Comparison of ENCODE assay signal across 10 cellular contexts in genomic region chr2:177289824-177290632, GRCh38. TPM values are rescaled to one million over a fixed set of nuclear protein-coding genes. Genes with fewer than 3 reads are reported as not detected.
DNase-seq lines count a peak whose midpoint lies in the region; ATAC-seq and TF ChIP-seq lines count a peak whose summit lies in the region.
"Had no signal": no experiment of that assay in that cellular context is flagged by ENCODE, and none has a peak within 500 bp of the region (broad histone marks: within the 10 kb centered on the region; RNA-seq: fewer than 3 reads in every experiment).

No MANE protein-coding gene starts in this region.

- H3K9me3 Mint-ChIP-seq in activated T-helper 17 cell treated with anti-CD3 and anti-CD28 coated beads, Interleukin-2, amount 50 U/mL, for 72 hours = no peaks in the 10 kb centered on the region

- DNase-seq in GM12865 (ENCODE audit: low read depth) (peak; percentile 70), NCI-H774 (lab: John Stamatoyannopoulos, UW) (no peak), cardiac septum (ENCODE audit: low spot score) (no peak), middle frontal gyrus (ENCODE audit: extremely low spot score, low spot score) (no peak)
- DNase-seq: body of pancreas, SW 1271 had no signal

- TF ChIP-seq CTCF in GM12865 (IDR thresholded peaks at IDR 0.05; ENCODE audit: insufficient read depth, low read depth, low read length, missing control alignments) = no peak

- intact Hi-C loops in cardiac septum (cut with DNase I) = no loop called here

- H3K27me3 Mint-ChIP-seq in activated T-helper 17 cell treated with anti-CD3 and anti-CD28 coated beads, Interleukin-2, amount 50 U/mL, for 72 hours = no peaks in the 10 kb centered on the region

- peaks cover 19% of the 10 kb centered on the region for H3K4me1 Mint-ChIP-seq in activated T-helper 17 cell treated with anti-CD3 and anti-CD28 coated beads, Interleukin-2, amount 50 U/mL, for 72 hours

- H3K36me3 Mint-ChIP-seq in activated T-helper 17 cell treated with anti-CD3 and anti-CD28 coated beads, Interleukin-2, amount 50 U/mL, for 72 hours (ENCODE audit: low read depth) = no peaks in the 10 kb centered on the region

- peak; percentile 60 for ATAC-seq in GM19467 (IDR thresholded peaks at IDR 0.05; ENCODE audit: unreplicated experiment)
- ATAC-seq in HG03135 (IDR thresholded peaks at IDR 0.05; ENCODE audit: unreplicated experiment) = peak; percentile 69
- ATAC-seq in activated T-helper 17 cell treated with anti-CD3 and anti-CD28 coated beads, Interleukin-2, amount 50 U/mL, for 72 hours (replicated peaks) = peak; percentile 65
- ATAC-seq in HG02571 (IDR thresholded peaks at IDR 0.05; ENCODE audit: unreplicated experiment) = no peak
- ATAC-seq: body of pancreas had no signal

- H3K4me3 Mint-ChIP-seq in activated T-helper 17 cell treated with anti-CD3 and anti-CD28 coated beads, Interleukin-2, amount 50 U/mL, for 72 hours = peak overlapping the region; percentile 59

- no peak overlapping the region for H3K4me3 ChIP-seq in GM12865 (ENCODE audit: low read depth, low read length)
- H3K4me3 ChIP-seq: body of pancreas had no signal

- peak overlapping the region; percentile 74 for H3K27ac Mint-ChIP-seq in activated T-helper 17 cell treated with anti-CD3 and anti-CD28 coated beads, Interleukin-2, amount 50 U/mL, for 72 hours

RNA-seq across cellular contexts. Expression of gene NFE2L2, which starts 25.5 kb away (rescaled TPM):
- 10 to 100 TPM; 39.3 to 49.4 TPM for total RNA-seq in activated T-helper 17 cell treated with anti-CD3 and anti-CD28 coated beads, Interleukin-2, amount 50 U/mL, for 72 hours
- total RNA-seq in cardiac septum = 66.5 TPM
